In genomic region chr1:56409112-56409691, GRCh38 we compare ENCODE assay signal across 1 cellular context.
TF ChIP-seq lines count a peak whose summit lies in the region.

No MANE protein-coding gene starts in this region.

TF ChIP-seq in K562, 482 proteins besides CTCF, POLR2A, EP300 and RAD21:
- TF ChIP-seq ZNF644 (tag; IDR thresholded peaks at IDR 0.05; ENCODE audit: low read depth): no peak
- TF ChIP-seq, protein P1, sequence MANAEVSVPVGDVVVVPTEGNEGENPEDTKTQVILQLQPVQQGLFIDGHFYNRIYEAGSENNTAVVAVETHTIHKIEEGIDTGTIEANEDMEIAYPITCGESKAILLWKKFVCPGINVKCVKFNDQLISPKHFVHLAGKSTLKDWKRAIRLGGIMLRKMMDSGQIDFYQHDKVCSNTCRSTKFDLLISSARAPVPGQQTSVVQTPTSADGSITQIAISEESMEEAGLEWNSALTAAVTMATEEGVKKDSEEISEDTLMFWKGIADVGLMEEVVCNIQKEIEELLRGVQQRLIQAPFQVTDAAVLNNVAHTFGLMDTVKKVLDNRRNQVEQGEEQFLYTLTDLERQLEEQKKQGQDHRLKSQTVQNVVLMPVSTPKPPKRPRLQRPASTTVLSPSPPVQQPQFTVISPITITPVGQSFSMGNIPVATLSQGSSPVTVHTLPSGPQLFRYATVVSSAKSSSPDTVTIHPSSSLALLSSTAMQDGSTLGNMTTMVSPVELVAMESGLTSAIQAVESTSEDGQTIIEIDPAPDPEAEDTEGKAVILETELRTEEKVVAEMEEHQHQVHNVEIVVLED (CRISPR knock-in tag; IDR thresholded peaks at IDR 0.05): no peak
- TF ChIP-seq SMC3 (conservative IDR thresholded peaks at IDR 0.05; ENCODE audit: insufficient read depth, low read depth, low read length): peak; percentile 43; the same call in 1 of the 2 replicates
- TF ChIP-seq, protein P2, sequence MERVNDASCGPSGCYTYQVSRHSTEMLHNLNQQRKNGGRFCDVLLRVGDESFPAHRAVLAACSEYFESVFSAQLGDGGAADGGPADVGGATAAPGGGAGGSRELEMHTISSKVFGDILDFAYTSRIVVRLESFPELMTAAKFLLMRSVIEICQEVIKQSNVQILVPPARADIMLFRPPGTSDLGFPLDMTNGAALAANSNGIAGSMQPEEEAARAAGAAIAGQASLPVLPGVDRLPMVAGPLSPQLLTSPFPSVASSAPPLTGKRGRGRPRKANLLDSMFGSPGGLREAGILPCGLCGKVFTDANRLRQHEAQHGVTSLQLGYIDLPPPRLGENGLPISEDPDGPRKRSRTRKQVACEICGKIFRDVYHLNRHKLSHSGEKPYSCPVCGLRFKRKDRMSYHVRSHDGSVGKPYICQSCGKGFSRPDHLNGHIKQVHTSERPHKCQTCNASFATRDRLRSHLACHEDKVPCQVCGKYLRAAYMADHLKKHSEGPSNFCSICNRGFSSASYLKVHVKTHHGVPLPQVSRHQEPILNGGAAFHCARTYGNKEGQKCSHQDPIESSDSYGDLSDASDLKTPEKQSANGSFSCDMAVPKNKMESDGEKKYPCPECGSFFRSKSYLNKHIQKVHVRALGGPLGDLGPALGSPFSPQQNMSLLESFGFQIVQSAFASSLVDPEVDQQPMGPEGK (CRISPR knock-in tag; IDR thresholded peaks at IDR 0.05; ENCODE audit: borderline replicate concordance): no peak
- TF ChIP-seq, protein P3, sequence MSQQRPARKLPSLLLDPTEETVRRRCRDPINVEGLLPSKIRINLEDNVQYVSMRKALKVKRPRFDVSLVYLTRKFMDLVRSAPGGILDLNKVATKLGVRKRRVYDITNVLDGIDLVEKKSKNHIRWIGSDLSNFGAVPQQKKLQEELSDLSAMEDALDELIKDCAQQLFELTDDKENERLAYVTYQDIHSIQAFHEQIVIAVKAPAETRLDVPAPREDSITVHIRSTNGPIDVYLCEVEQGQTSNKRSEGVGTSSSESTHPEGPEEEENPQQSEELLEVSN (IDR thresholded peaks at IDR 0.05; ENCODE audit: borderline replicate concordance in 1 of 2, extremely low read depth in 1 of 2, insufficient read depth in 1 of 2, insufficient read length in 1 of 2, low read depth in 1 of 2, low read length in 1 of 2, poor library complexity in 1 of 2, severe bottlenecking in 1 of 2): no peak
